ENCODE assay signal across 17 cellular contexts in genomic region chr7:112266595-112267270, GRCh38.
DNase-seq lines count a peak whose midpoint lies in the region; ATAC-seq and TF ChIP-seq lines count a peak whose summit lies in the region.
"Had no signal": no experiment of that assay in that cellular context is flagged by ENCODE, and none has a peak within 500 bp of the region (broad histone marks: within the 10 kb centered on the region; RNA-seq: fewer than 3 reads in every experiment).

No MANE protein-coding gene starts in this region.

- CTCF ChIA-PET in CD4-positive, alpha-beta T cell (lab: Charles Lee) = no interaction called here

- H3K4me1 ChIP-seq in BLaER1 treated with 17β-estradiol and CSF1 and Interleukin-3, amounts not matched to agents 10 nM and 100 nM = peaks cover 13 to 47% (median 23%) of the 10 kb centered on the region in 10 experiments
- no peaks in the 10 kb centered on the region for H3K4me1 ChIP-seq in foreskin keratinocyte
- H3K4me1 ChIP-seq: pancreas had no signal

- H3K9me3 ChIP-seq in BLaER1 treated with 17β-estradiol and CSF1 and Interleukin-3, amounts not matched to agents 10 nM and 100 nM (replicated peaks in 1 of 11) = no peaks in the 10 kb centered on the region
- no peaks in the 10 kb centered on the region for H3K9me3 ChIP-seq in SK-N-MC (ENCODE audit: low read depth, low read length)
- no peaks in the 10 kb centered on the region for H3K9me3 ChIP-seq in CD4-positive, alpha-beta T cell (ENCODE audit: control insufficient read depth, low read length)
- H3K9me3 ChIP-seq: pancreas had no signal

- POLR2A ChIA-PET in CD4-positive, alpha-beta T cell (lab: Charles Lee) = no interaction called here

- no peaks in the 10 kb centered on the region for H3K27me3 ChIP-seq in BLaER1 treated with 17β-estradiol and CSF1 and Interleukin-3, amounts not matched to agents 10 nM and 100 nM
- no peaks in the 10 kb centered on the region for H3K27me3 ChIP-seq in foreskin keratinocyte
- no peaks in the 10 kb centered on the region for H3K27me3 ChIP-seq in CD4-positive, alpha-beta T cell (ENCODE audit: control insufficient read depth, insufficient read depth, low read length)
- H3K27me3 ChIP-seq: pancreas had no signal

- no peaks in the 10 kb centered on the region for H3K36me3 Mint-ChIP-seq in CD4-positive, alpha-beta T cell (ENCODE audit: low read depth)

- no peaks in the 10 kb centered on the region for H3K27me3 Mint-ChIP-seq in CD4-positive, alpha-beta T cell
- H3K27me3 Mint-ChIP-seq: memory B cell; stimulated activated naive B cell treated with anti-CD40 and anti-IgM and Interleukin-4, amounts not matched to agents 10 μg/mL and 1 μg/mL and 100 μg/mL, for 72 hours had no signal

- H3K27ac ChIP-seq in BLaER1 treated with 17β-estradiol and CSF1 and Interleukin-3, amounts not matched to agents 10 nM and 100 nM = peak overlapping the region in 9 of 11 experiments; percentile 57 to 67 (median 63); a peak in 19 of 22 replicates
- H3K27ac ChIP-seq in SK-N-MC (peak overlapping the region; percentile 54; the same call in 1 of the 2 replicates), foreskin keratinocyte (no peak overlapping the region)
- H3K27ac ChIP-seq in CD4-positive, alpha-beta T cell (ENCODE audit: low read depth, low read length) = no peak overlapping the region
- H3K27ac ChIP-seq: pancreas had no signal

- H3K9ac ChIP-seq in BLaER1 treated with 17β-estradiol and CSF1 and Interleukin-3, amounts not matched to agents 10 nM and 100 nM = peak overlapping the region in 3 of 11 experiments; percentile 4 to 36 (median 28); a peak in 3 of 22 replicates
- H3K9ac ChIP-seq in SK-N-MC (ENCODE audit: insufficient read length) = no peak overlapping the region

- peaks cover 61% of the 10 kb centered on the region for H3K4me1 Mint-ChIP-seq in CD4-positive, alpha-beta T cell (ENCODE audit: low read depth)

- no peaks in the 10 kb centered on the region for H3K36me3 ChIP-seq in BLaER1 treated with 17β-estradiol and CSF1 and Interleukin-3, amounts not matched to agents 10 nM and 100 nM
- no peaks in the 10 kb centered on the region for H3K36me3 ChIP-seq in SK-N-MC (ENCODE audit: insufficient read depth, low read length)
- H3K36me3 ChIP-seq: pancreas had no signal

- H3K9me3 Mint-ChIP-seq in CD4-positive, alpha-beta T cell = peaks cover 2% of the 10 kb centered on the region
- H3K9me3 Mint-ChIP-seq: memory B cell; stimulated activated naive B cell treated with anti-CD40 and anti-IgM and Interleukin-4, amounts not matched to agents 10 μg/mL and 1 μg/mL and 100 μg/mL, for 72 hours had no signal

- intact Hi-C loops in CD4-positive, alpha-beta T cell (cut with DNase I, micrococcal nuclease) = no loop called here

- ATAC-seq in HG03432 (IDR thresholded peaks at IDR 0.05; ENCODE audit: unreplicated experiment) (peak; percentile 65), foreskin keratinocyte (peak; percentile 28), SK-N-SH treated with all-trans-retinoic acid at 6 μM for 48 hours (no peak), GM18858 (IDR thresholded peaks at IDR 0.05; ENCODE audit: unreplicated experiment) (no peak)
- ATAC-seq in CD4-positive, alpha-beta T cell (ENCODE audit: poor library complexity) = no peak
- ATAC-seq: stimulated activated naive B cell treated with anti-CD40 and anti-IgM and Interleukin-4, amounts not matched to agents 10 μg/mL and 1 μg/mL and 100 μg/mL, for 72 hours had no signal

- DNase-seq in SK-N-MC (ENCODE audit: low read depth, low spot score) (no peak), foreskin keratinocyte (peak; percentile 17 to 47), NCI-H1048 (lab: John Stamatoyannopoulos, UW) (no peak)
- no peak for DNase-seq in CD4-positive, alpha-beta T cell
- DNase-seq: activated CD4-positive, alpha-beta T cell treated with anti-CD3 and anti-CD28 coated beads, Interleukin-2, amount 50 U/mL, for 48 hours; activated gamma-delta T cell; DMS79; NCI-H2107; pancreas; stimulated activated CD4-positive, alpha-beta T cell treated with anti-CD3 and anti-CD28 coated beads, Interleukin-2, amount 100 ng/mL, for 48 hours; stimulated activated naive B cell treated with anti-CD40 and anti-IgM and Interleukin-4, amounts not matched to agents 10 μg/mL and 1 μg/mL and 100 μg/mL, for 72 hours; T-helper 9 cell had no signal

- H3K27ac Mint-ChIP-seq in CD4-positive, alpha-beta T cell = no peak overlapping the region
- H3K27ac Mint-ChIP-seq: memory B cell; stimulated activated naive B cell treated with anti-CD40 and anti-IgM and Interleukin-4, amounts not matched to agents 10 μg/mL and 1 μg/mL and 100 μg/mL, for 72 hours had no signal

- peak overlapping the region; percentile 40 to 88 (median 71); a peak in 20 of 22 replicates for H3K4me2 ChIP-seq in BLaER1 treated with 17β-estradiol and CSF1 and Interleukin-3, amounts not matched to agents 10 nM and 100 nM

- no peak for TF ChIP-seq CTCF in foreskin keratinocyte (conservative IDR thresholded peaks at IDR 0.05)
- no peak for TF ChIP-seq CTCF in CD4-positive, alpha-beta T cell (IDR thresholded peaks at IDR 0.05)

- peaks cover 0 to 24% (median 0%) of the 10 kb centered on the region in 11 experiments; a peak in 5 of 22 replicates for H4K20me1 ChIP-seq in BLaER1 treated with 17β-estradiol and CSF1 and Interleukin-3, amounts not matched to agents 10 nM and 100 nM

- peak overlapping the region in 2 of 10 experiments; percentile 13 to 15; a peak in 2 of 20 replicates for H3K4me3 ChIP-seq in BLaER1 treated with 17β-estradiol and CSF1 and Interleukin-3, amounts not matched to agents 10 nM and 100 nM
- H3K4me3 ChIP-seq in SK-N-MC = peak overlapping the region; percentile 58
- H3K4me3 ChIP-seq: pancreas had no signal

- H3K4me3 Mint-ChIP-seq in CD4-positive, alpha-beta T cell = no peak overlapping the region
- H3K4me3 Mint-ChIP-seq: memory B cell; stimulated activated naive B cell treated with anti-CD40 and anti-IgM and Interleukin-4, amounts not matched to agents 10 μg/mL and 1 μg/mL and 100 μg/mL, for 72 hours had no signal

TF ChIP-seq in SK-N-SH treated with all-trans-retinoic acid at 6 μM for 48 hours, 23 proteins besides CTCF, POLR2A, EP300 and RAD21:
- no peak for TF ChIP-seq ZC3H10 (CRISPR knock-in tag; IDR thresholded peaks at IDR 0.05)
- TF ChIP-seq ZNF8 (CRISPR knock-in tag; IDR thresholded peaks at IDR 0.05) = no peak
- TF ChIP-seq CSDC2 (CRISPR knock-in tag; IDR thresholded peaks at IDR 0.05) = no peak
- TF ChIP-seq PPARA (CRISPR knock-in tag; IDR thresholded peaks at IDR 0.05; ENCODE audit: borderline replicate concordance) = no peak
- no peak for TF ChIP-seq CREB5 (CRISPR knock-in tag; IDR thresholded peaks at IDR 0.05; ENCODE audit: low read depth)
- no peak for TF ChIP-seq ZNF70 (CRISPR knock-in tag; IDR thresholded peaks at IDR 0.05)
- TF ChIP-seq OSR1 (CRISPR knock-in tag; IDR thresholded peaks at IDR 0.05) = no peak
- TF ChIP-seq CSRNP3 (CRISPR knock-in tag; IDR thresholded peaks at IDR 0.05) = no peak
- TF ChIP-seq POU6F1 (CRISPR knock-in tag; IDR thresholded peaks at IDR 0.05; ENCODE audit: borderline replicate concordance, low read depth) = no peak
- TF ChIP-seq ZFP3 (CRISPR knock-in tag; IDR thresholded peaks at IDR 0.05) = no peak
- no peak for TF ChIP-seq GLIS3 (CRISPR knock-in tag; IDR thresholded peaks at IDR 0.05)

Comparison
In these comparisons a context has a peak if more than half of its experiments do, and no peak if none do; other contexts are left out.
1. H3K27ac ChIP-seq: peak in BLaER1 treated with 17β-estradiol and CSF1 and Interleukin-3, amounts not matched to agents 10 nM and 100 nM (9 of 11) and SK-N-MC (single experiment); none in foreskin keratinocyte (single experiment) and CD4-positive, alpha-beta T cell (single experiment).
2. ATAC-seq: peak in HG03432 (single experiment) and foreskin keratinocyte (single experiment); none in SK-N-SH treated with all-trans-retinoic acid at 6 μM for 48 hours (single experiment), GM18858 (single experiment) and CD4-positive, alpha-beta T cell (single experiment).
3. DNase-seq: peak in foreskin keratinocyte (2 of 2); none in SK-N-MC (single experiment), CD4-positive, alpha-beta T cell (0 of 10) and NCI-H1048 (single experiment).